ENCODE assay signal across 18 cellular contexts in genomic region chr22:30373331-30374325, GRCh38.
"Had no signal": no experiment of that assay in that cellular context is flagged by ENCODE, and none has a peak within 500 bp of the region (broad histone marks: within the 10 kb centered on the region; RNA-seq: fewer than 3 reads in every experiment).

No MANE protein-coding gene starts in this region.

- H3K4me1 Mint-ChIP-seq: activated CD4-positive, alpha-beta T cell treated with anti-CD3 and anti-CD28 coated beads for 36 hours had no signal

- H3K27ac ChIP-seq: cardiac muscle cell, gastroesophageal sphincter, suprapubic skin, VCaP had no signal

- H3K27me3 ChIP-seq: cardiac muscle cell, gastroesophageal sphincter, suprapubic skin, upper lobe of left lung had no signal

- ATAC-seq: activated CD4-positive, alpha-beta T cell treated with anti-CD3 and anti-CD28 coated beads for 36 hours; effector memory CD8-positive, alpha-beta T cell; gastroesophageal sphincter; sciatic nerve; stimulated activated naive CD8-positive, alpha-beta T cell treated with anti-CD3 and anti-CD28 coated beads, Interleukin-15, Interleukin-2, amounts not matched to agents 100 U/mL and 50 U/mL, for 24 hours had no signal

- H3K4me3 ChIP-seq: cardiac muscle cell, gastroesophageal sphincter, suprapubic skin, upper lobe of left lung had no signal

- H3K27ac Mint-ChIP-seq: activated CD4-positive, alpha-beta T cell treated with anti-CD3 and anti-CD28 coated beads for 36 hours; effector memory CD8-positive, alpha-beta T cell; mesothelial cell of epicardium; progenitor cell of endocrine pancreas had no signal

- H3K4me3 Mint-ChIP-seq: activated CD4-positive, alpha-beta T cell treated with anti-CD3 and anti-CD28 coated beads for 36 hours; effector memory CD8-positive, alpha-beta T cell; mesothelial cell of epicardium had no signal

- H3K4me1 ChIP-seq: gastroesophageal sphincter, suprapubic skin, upper lobe of left lung had no signal

- DNase-seq: activated CD4-positive, alpha-beta T cell treated with anti-CD3 and anti-CD28 coated beads for 36 hours; activated naive CD4-positive, alpha-beta T cell treated with Interleukin-2 at 50 U/mL for 16 hours; cortex of kidney; effector memory CD8-positive, alpha-beta T cell; kidney glomerular epithelial cell; stimulated activated CD4-positive, alpha-beta T cell treated with anti-CD3 and anti-CD28 coated beads, Interleukin-12 subunit alpha, Interleukin-12 subunit beta, amount 100 ng/mL, for 4 hours; stimulated activated CD4-positive, alpha-beta T cell treated with anti-CD3 and anti-CD28 coated beads, Interleukin-2, amount 100 ng/mL, for 48 hours; stimulated activated CD8-positive, alpha-beta memory T cell treated with anti-CD3 and anti-CD28 coated beads, Interleukin-4, amount 100 ng/mL, for 48 hours; stimulated activated naive CD8-positive, alpha-beta T cell treated with anti-CD3 and anti-CD28 coated beads, Interleukin-15, Interleukin-2, amounts not matched to agents 100 U/mL and 50 U/mL, for 24 hours; T-helper 9 cell had no signal

- H3K27me3 Mint-ChIP-seq: activated CD4-positive, alpha-beta T cell treated with anti-CD3 and anti-CD28 coated beads for 36 hours; effector memory CD8-positive, alpha-beta T cell; progenitor cell of endocrine pancreas had no signal

- H3K9me3 ChIP-seq: gastroesophageal sphincter, suprapubic skin, upper lobe of left lung had no signal

- H3K36me3 ChIP-seq: cardiac muscle cell had no signal

- H3K9me3 Mint-ChIP-seq: effector memory CD8-positive, alpha-beta T cell; mesothelial cell of epicardium had no signal
